1 cellular context compared by ENCODE assay signal in genomic region chr2:24482256-24482971, GRCh38.
TF ChIP-seq lines count a peak whose summit lies in the region.

No MANE protein-coding gene starts in this region.

TF ChIP-seq in GM23338, 12 proteins besides CTCF, POLR2A, EP300 and RAD21 (continued from another document):
- no peak for TF ChIP-seq ZNF462 (CRISPR knock-in tag; IDR thresholded peaks at IDR 0.05)
- TF ChIP-seq EZH2 (IDR thresholded peaks at IDR 0.05; ENCODE audit: low read depth, unreplicated experiment): no peak
- TF ChIP-seq NANOG (IDR thresholded peaks at IDR 0.05; ENCODE audit: borderline replicate concordance): no peak
- no peak for TF ChIP-seq CREB1 (CRISPR knock-in tag; IDR thresholded peaks at IDR 0.05; ENCODE audit: low read depth)
- TF ChIP-seq ZNF114 (CRISPR knock-in tag; IDR thresholded peaks at IDR 0.05): no peak
- no peak for TF ChIP-seq ETS1 (IDR thresholded peaks at IDR 0.05)
- no peak for TF ChIP-seq JUNB (IDR thresholded peaks at IDR 0.05; ENCODE audit: unreplicated experiment)
